ENCODE assay signal across 17 cellular contexts in genomic region chr1:19193004-19193403, GRCh38. TPM values are rescaled to one million over a fixed set of nuclear protein-coding genes. Genes with fewer than 3 reads are reported as not detected.
DNase-seq lines count a peak whose midpoint lies in the region; ATAC-seq, FAIRE-seq and TF ChIP-seq lines count a peak whose summit lies in the region.
"Had no signal": no experiment of that assay in that cellular context is flagged by ENCODE, and none has a peak within 500 bp of the region (broad histone marks: within the 10 kb centered on the region; RNA-seq: fewer than 3 reads in every experiment).

No MANE protein-coding gene starts in this region.

- H3K9ac ChIP-seq in HepG2 (ENCODE audit: insufficient read depth, low read depth, low read length) (no peak overlapping the region), trophoblast cell (ENCODE audit: low read length) (no peak overlapping the region)
- H3K9ac ChIP-seq: BLaER1 had no signal

- H3K27me3 ChIP-seq in HepG2 (ENCODE audit: control insufficient read depth in 1 of 2, insufficient read depth in 2 of 2, low read length in 2 of 2) (no peaks in the 10 kb centered on the region), right lobe of liver (no peaks in the 10 kb centered on the region), trophoblast cell (ENCODE audit: insufficient read depth, low read length) (no peaks in the 10 kb centered on the region)
- H3K27me3 ChIP-seq: BLaER1 had no signal

- H2BK120ac ChIP-seq in trophoblast cell (ENCODE audit: insufficient read depth, low read length, poor library complexity): no peak overlapping the region

- H3K4me2 ChIP-seq in HepG2 (ENCODE audit: low read depth, low read length) (no peak overlapping the region), trophoblast cell (ENCODE audit: low read length) (no peak overlapping the region)
- H3K4me2 ChIP-seq: BLaER1 had no signal

- H2AK5ac ChIP-seq in trophoblast cell (ENCODE audit: low read length): no peak overlapping the region

- H4K91ac ChIP-seq in trophoblast cell (ENCODE audit: low read depth, low read length): no peak overlapping the region

- H3K4me1 ChIP-seq in HepG2 (ENCODE audit: insufficient read depth, low read length) (no peaks in the 10 kb centered on the region), right lobe of liver (peaks cover 0 to 6% (median 0%) of the 10 kb centered on the region in 4 donors), trophoblast cell (ENCODE audit: control insufficient read depth in 1 of 2, insufficient read depth in 2 of 2, low read length in 2 of 2) (no peaks in the 10 kb centered on the region)
- H3K4me1 ChIP-seq: BLaER1 had no signal

- no TSS peak for BruUV-seq in HepG2 (replicated peaks; lab: Mats Ljungman, UMichigan)

- DNase-seq in activated CD4-positive, alpha-beta T cell treated with anti-CD3 and anti-CD28 coated beads for 48 hours: peak; percentile 16
- DNase-seq in activated CD4-positive, alpha-beta T cell treated with anti-CD3 and anti-CD28 coated beads, Interleukin-2, amount 10 ng/mL, durations not matched to agents 7 days and 5 days: no peak
- DNase-seq in HepG2 (ENCODE audit: low spot score) (no peak), right lobe of liver (no peak), dermis blood vessel endothelial cell (peak; percentile 10), trophoblast cell (peak; percentile 8 to 45), A172 (ENCODE audit: low spot score) (no peak)
- DNase-seq: CD8-positive, alpha-beta T cell; DMS 273 treated with DMSO at 0.1 percent for 48 hours; GOT3; H7; HFFc6 had no signal

- H3K4me3 Mint-ChIP-seq in activated CD4-positive, alpha-beta T cell treated with anti-CD3 and anti-CD28 coated beads, Interleukin-2, amount 10 ng/mL, durations not matched to agents 7 days and 5 days: no peak overlapping the region
- H3K4me3 Mint-ChIP-seq: CD8-positive, alpha-beta T cell; HFFc6 had no signal

- POLR2A ChIA-PET in activated CD4-positive, alpha-beta T cell treated with anti-CD3 and anti-CD28 coated beads, Interleukin-2, amount 10 ng/mL, durations not matched to agents 7 days and 5 days (lab: Charles Lee): no interaction called here
- POLR2A ChIA-PET in HepG2 (lab: Yijun Ruan, JAX): no interaction called here

- CTCF ChIA-PET in activated CD4-positive, alpha-beta T cell treated with anti-CD3 and anti-CD28 coated beads, Interleukin-2, amount 10 ng/mL, durations not matched to agents 7 days and 5 days (lab: Charles Lee): interaction anchor here (0.5 to 1.0 kb wide), 2 partner anchors 48 to 232 kb away, joined by 3 read pairs; no protein-coding TSS in a partner anchor
- CTCF ChIA-PET in HepG2 (lab: Yijun Ruan, JAX; ENCODE audit: low intra/inter-chr PET ratio, low total read pairs): no interaction called here

- no peaks in the 10 kb centered on the region for H3K9me3 Mint-ChIP-seq in activated CD4-positive, alpha-beta T cell treated with anti-CD3 and anti-CD28 coated beads, Interleukin-2, amount 10 ng/mL, durations not matched to agents 7 days and 5 days
- H3K9me3 Mint-ChIP-seq: CD8-positive, alpha-beta T cell; HFFc6 had no signal

- H3K4me3 ChIP-seq in HepG2 (replicated peaks in 1 of 3; ENCODE audit: insufficient read depth in 1 of 3, low read depth in 2 of 3, low read length in 3 of 3): no peak overlapping the region
- H3K4me3 ChIP-seq in right lobe of liver: no peak overlapping the region
- no peak overlapping the region for H3K4me3 ChIP-seq in trophoblast cell (ENCODE audit: low read depth, low read length)
- H3K4me3 ChIP-seq: BLaER1 had no signal

- H3K79me1 ChIP-seq in trophoblast cell (ENCODE audit: low read length): no peaks in the 10 kb centered on the region

- no peak overlapping the region for H3K27ac Mint-ChIP-seq in activated CD4-positive, alpha-beta T cell treated with anti-CD3 and anti-CD28 coated beads, Interleukin-2, amount 10 ng/mL, durations not matched to agents 7 days and 5 days
- H3K27ac Mint-ChIP-seq: CD8-positive, alpha-beta T cell; HFFc6 had no signal

- FAIRE-seq in HepG2 (lab: Jason Lieb, UNC): no peak
- FAIRE-seq: G401.6 had no signal

- H2AFZ ChIP-seq in HepG2 (ENCODE audit: low read length) (no peak overlapping the region), trophoblast cell (ENCODE audit: insufficient read depth, low read length, poor library complexity) (no peak overlapping the region)

- no peak overlapping the region for H4K8ac ChIP-seq in trophoblast cell (ENCODE audit: low read depth, low read length)

- no peaks in the 10 kb centered on the region for H3K9me3 ChIP-seq in HepG2 (ENCODE audit: low read length)
- H3K9me3 ChIP-seq in right lobe of liver: no peaks in the 10 kb centered on the region
- no peaks in the 10 kb centered on the region for H3K9me3 ChIP-seq in trophoblast cell (ENCODE audit: insufficient read depth, low read depth, low read length)
- H3K9me3 ChIP-seq: BLaER1 had no signal

- intact Hi-C loops in HepG2 (cut with micrococcal nuclease; ENCODE audit: unreplicated experiment) (no loop called here), right lobe of liver (cut with DNase I) (no loop called here)

- no peaks in the 10 kb centered on the region for H3K79me2 ChIP-seq in HepG2 (ENCODE audit: insufficient read depth, low read length)
- no peaks in the 10 kb centered on the region for H3K79me2 ChIP-seq in trophoblast cell (ENCODE audit: control insufficient read depth, insufficient read depth, low read length, poor library complexity)

- no peaks in the 10 kb centered on the region for H3K4me1 Mint-ChIP-seq in activated CD4-positive, alpha-beta T cell treated with anti-CD3 and anti-CD28 coated beads, Interleukin-2, amount 10 ng/mL, durations not matched to agents 7 days and 5 days

- in situ Hi-C loops in HepG2 (cut with HindIII; ENCODE audit: extremely low pct_ligation_motif_present, low pct_unique_long_range_greater_than_20kb): no loop called here

- H3K27ac ChIP-seq in HepG2 (ENCODE audit: extremely low read length, insufficient read depth, low read length) (no peak overlapping the region), right lobe of liver (no peak overlapping the region), trophoblast cell (ENCODE audit: low read depth, low read length) (no peak overlapping the region)
- H3K27ac ChIP-seq: 22Rv1, BLaER1 had no signal

- no peak overlapping the region for H4K12ac ChIP-seq in trophoblast cell (ENCODE audit: low read depth, low read length)

- H3K18ac ChIP-seq in trophoblast cell (ENCODE audit: low read length): no peak overlapping the region

- no peak overlapping the region for H3K23ac ChIP-seq in trophoblast cell (ENCODE audit: low read length)

- no peak overlapping the region for H3K14ac ChIP-seq in trophoblast cell (ENCODE audit: low read length)

- TF ChIP-seq EP300 in HepG2 (IDR thresholded peaks at IDR 0.05; ENCODE audit: low read depth in 2 of 2, low read length in 2 of 2): no peak
- TF ChIP-seq EP300 in HepG2 (CRISPR knock-in tag; IDR thresholded peaks at IDR 0.05; ENCODE audit: borderline replicate concordance): no peak

- 97% methylated on average over 3 of the region's 3 CpGs for WGBS in HepG2 (ENCODE audit: low lambda C conversion rate)
- 86% methylated on average over 3 of the region's 3 CpGs for WGBS in right lobe of liver (ENCODE audit: insufficient coverage, low coverage, low lambda C conversion rate, missing lambda C conversion rate)
- WGBS in trophoblast cell (ENCODE audit: extremely low coverage, insufficient coverage, insufficient read length): no CpG with 5 or more reads among the region's 3 CpGs

- no peaks in the 10 kb centered on the region for H3K27me3 Mint-ChIP-seq in activated CD4-positive, alpha-beta T cell treated with anti-CD3 and anti-CD28 coated beads, Interleukin-2, amount 10 ng/mL, durations not matched to agents 7 days and 5 days

- no peak overlapping the region for H2BK12ac ChIP-seq in trophoblast cell (ENCODE audit: low read length)

- TF ChIP-seq RAD21 in HepG2 (CRISPR knock-in tag; IDR thresholded peaks at IDR 0.05): no peak

- ATAC-seq in HepG2 (no peak), right lobe of liver (no peak), HG03135 (IDR thresholded peaks at IDR 0.05; ENCODE audit: unreplicated experiment) (no peak)
- ATAC-seq: CD8-positive, alpha-beta T cell; HCT116 had no signal

- TF ChIP-seq CTCF in HepG2 (CRISPR knock-in tag; IDR thresholded peaks at IDR 0.05): no peak
- no peak for TF ChIP-seq CTCF in right lobe of liver (IDR thresholded peaks at IDR 0.05)

- H3K36me3 ChIP-seq in HepG2 (replicated peaks in 1 of 2; ENCODE audit: control insufficient read depth in 1 of 2, insufficient read depth in 2 of 2, low read length in 2 of 2): peaks cover 32 to 85% of the 10 kb centered on the region in 2 experiments
- peaks cover 27 to 61% (median 40%) of the 10 kb centered on the region in 4 donors for H3K36me3 ChIP-seq in right lobe of liver
- peaks cover 20 to 49% of the 10 kb centered on the region in 2 experiments for H3K36me3 ChIP-seq in trophoblast cell (ENCODE audit: control insufficient read depth in 1 of 2, insufficient read depth in 2 of 2, low read length in 2 of 2)

- no peaks in the 10 kb centered on the region for H4K20me1 ChIP-seq in HepG2 (ENCODE audit: insufficient read depth, low read length)

- no peak overlapping the region for H2BK5ac ChIP-seq in trophoblast cell (ENCODE audit: low read depth, low read length, poor library complexity)

- H3K4ac ChIP-seq in trophoblast cell (ENCODE audit: low read depth, low read length): no peak overlapping the region

- TF ChIP-seq POLR2A in HepG2 (IDR thresholded peaks at IDR 0.05; ENCODE audit: insufficient read depth in 1 of 2, low read depth in 2 of 2, low read length in 2 of 2) (no peak), right lobe of liver (IDR thresholded peaks at IDR 0.05) (no peak)

- H3K36me3 Mint-ChIP-seq in activated CD4-positive, alpha-beta T cell treated with anti-CD3 and anti-CD28 coated beads, Interleukin-2, amount 10 ng/mL, durations not matched to agents 7 days and 5 days (ENCODE audit: low read depth): peaks cover 71% of the 10 kb centered on the region

RNA-seq across cellular contexts. Expression of gene UBR4, which starts 17.1 kb away (rescaled TPM):
- 100 to 1,000 TPM; 116 to 125 TPM for total RNA-seq in activated CD4-positive, alpha-beta T cell treated with anti-CD3 and anti-CD28 coated beads, Interleukin-2, amount 10 ng/mL, durations not matched to agents 7 days and 5 days
- total RNA-seq in HepG2 (2016; rRNA removed; fragmentation: Illumina TruSeq; extraction: Trizol) (59.1 and 66.2 TPM in 2 replicates), right lobe of liver (100 to 1,000 TPM in 2 of 6 experiments, 10 to 100 TPM in 4; 73.0 to 132 (median 90.1) TPM), dermis blood vessel endothelial cell (95.1 and 172 TPM in 2 replicates)
- total RNA-seq in HepG2 (2016; cell fraction: cytosol; rRNA removed; fragmentation: Illumina TruSeq; extraction: Trizol; ENCODE audit: low read depth): 17.7 and 18.4 TPM in 2 replicates
- total RNA-seq in HepG2 (2016; cell fraction: insoluble cytoplasmic fraction; rRNA removed; fragmentation: Illumina TruSeq; extraction: Trizol): 53.6 and 64.6 TPM in 2 replicates
- 19.8 and 23.1 TPM in 2 replicates for total RNA-seq in HepG2 (2016; cell fraction: membrane; rRNA removed; fragmentation: Illumina TruSeq; extraction: Trizol)
- 105 and 127 TPM in 2 replicates for total RNA-seq in HepG2 (2016; cell fraction: nucleus; rRNA removed; fragmentation: Illumina TruSeq; extraction: Trizol)
- 106 and 137 TPM in 2 replicates for polyA plus RNA-seq in HepG2 (2011; rRNA removed)
- 67.5 and 69.8 TPM in 2 replicates for polyA plus RNA-seq in HepG2 (2011; cell fraction: cytosol; rRNA removed)
- polyA plus RNA-seq in HepG2 (2011; cell fraction: nucleus; rRNA removed): 915 and 1,017 TPM in 2 replicates
- 113 and 180 TPM in 2 replicates for polyA plus RNA-seq in HepG2 (2012)
- 6.1 and 6.6 TPM in 2 replicates for polyA plus RNA-seq in HepG2 (2016; cell fraction: cytosol; fragmentation: Illumina TruSeq; extraction: Trizol; ENCODE audit: low read depth)
- polyA plus RNA-seq in HepG2 (2016; cell fraction: insoluble cytoplasmic fraction; fragmentation: Illumina TruSeq; extraction: Trizol; ENCODE audit: low read depth): 42.9 and 62.8 TPM in 2 replicates
- polyA plus RNA-seq in HepG2 (2016; cell fraction: membrane; fragmentation: Illumina TruSeq; extraction: Trizol; ENCODE audit: low read depth): 9.9 and 10.5 TPM in 2 replicates
- polyA plus RNA-seq in HepG2 (2016; cell fraction: nucleus; fragmentation: Illumina TruSeq; extraction: Trizol; ENCODE audit: insufficient read depth, low read depth): 262 and 285 TPM in 2 replicates
- polyA minus RNA-seq in HepG2 (2011; rRNA and poly(A)+ RNA removed; ENCODE audit: low replicate concordance): 142 and 234 TPM in 2 replicates
- 82.8 and 97.7 TPM in 2 replicates for polyA minus RNA-seq in HepG2 (2011; cell fraction: cytosol; rRNA and poly(A)+ RNA removed)
- 335 and 414 TPM in 2 replicates for polyA minus RNA-seq in HepG2 (2011; cell fraction: nucleus; rRNA and poly(A)+ RNA removed)
- 41.6 and 42.4 TPM in 2 replicates for polyA plus RNA-seq in trophoblast cell (2013)
- 52.4 and 66.5 TPM in 2 replicates for total RNA-seq in A172 (2014; rRNA removed; shearing (Covaris generic))

RNA-seq across cellular contexts. Expression of gene EMC1, which starts 58.3 kb away (rescaled TPM):
- total RNA-seq in activated CD4-positive, alpha-beta T cell treated with anti-CD3 and anti-CD28 coated beads, Interleukin-2, amount 10 ng/mL, durations not matched to agents 7 days and 5 days: 10 to 100 TPM; 36.4 to 37.0 TPM
- total RNA-seq in HepG2 (2016; rRNA removed; fragmentation: Illumina TruSeq; extraction: Trizol) (22.1 and 61.3 TPM in 2 replicates), right lobe of liver (10 to 100 TPM; 18.6 to 32.7 (median 25.3) TPM), dermis blood vessel endothelial cell (51.6 and 83.9 TPM in 2 replicates)
- total RNA-seq in HepG2 (2016; cell fraction: cytosol; rRNA removed; fragmentation: Illumina TruSeq; extraction: Trizol; ENCODE audit: low read depth): 10.9 and 11.1 TPM in 2 replicates
- 19.7 and 63.8 TPM in 2 replicates for total RNA-seq in HepG2 (2016; cell fraction: insoluble cytoplasmic fraction; rRNA removed; fragmentation: Illumina TruSeq; extraction: Trizol)
- total RNA-seq in HepG2 (2016; cell fraction: membrane; rRNA removed; fragmentation: Illumina TruSeq; extraction: Trizol): 9.9 and 11.1 TPM in 2 replicates
- total RNA-seq in HepG2 (2016; cell fraction: nucleus; rRNA removed; fragmentation: Illumina TruSeq; extraction: Trizol): 63.2 and 69.4 TPM in 2 replicates
- 38.0 and 41.8 TPM in 2 replicates for polyA plus RNA-seq in HepG2 (2011; rRNA removed)
- polyA plus RNA-seq in HepG2 (2011; cell fraction: cytosol; rRNA removed): 25.5 and 33.1 TPM in 2 replicates
- 95.2 and 109 TPM in 2 replicates for polyA plus RNA-seq in HepG2 (2011; cell fraction: nucleus; rRNA removed)
- 43.3 and 52.6 TPM in 2 replicates for polyA plus RNA-seq in HepG2 (2012)
- polyA plus RNA-seq in HepG2 (2016; cell fraction: cytosol; fragmentation: Illumina TruSeq; extraction: Trizol; ENCODE audit: low read depth): 2.6 and 3.2 TPM in 2 replicates
- 16.4 and 18.7 TPM in 2 replicates for polyA plus RNA-seq in HepG2 (2016; cell fraction: insoluble cytoplasmic fraction; fragmentation: Illumina TruSeq; extraction: Trizol; ENCODE audit: low read depth)
- 3.9 and 5.8 TPM in 2 replicates for polyA plus RNA-seq in HepG2 (2016; cell fraction: membrane; fragmentation: Illumina TruSeq; extraction: Trizol; ENCODE audit: low read depth)
- 85.8 and 96.2 TPM in 2 replicates for polyA plus RNA-seq in HepG2 (2016; cell fraction: nucleus; fragmentation: Illumina TruSeq; extraction: Trizol; ENCODE audit: insufficient read depth, low read depth)
- polyA minus RNA-seq in HepG2 (2011; rRNA and poly(A)+ RNA removed; ENCODE audit: low replicate concordance): 58.6 and 79.4 TPM in 2 replicates
- 32.4 and 33.9 TPM in 2 replicates for polyA minus RNA-seq in HepG2 (2011; cell fraction: cytosol; rRNA and poly(A)+ RNA removed)
- 40.7 and 45.0 TPM in 2 replicates for polyA minus RNA-seq in HepG2 (2011; cell fraction: nucleus; rRNA and poly(A)+ RNA removed)
- 43.1 and 47.2 TPM in 2 replicates for polyA plus RNA-seq in trophoblast cell (2013)
- total RNA-seq in A172 (2014; rRNA removed; shearing (Covaris generic)): 31.9 and 35.8 TPM in 2 replicates

RNA-seq across cellular contexts. Expression of gene MRTO4, which starts 58.6 kb away (rescaled TPM):
- total RNA-seq in activated CD4-positive, alpha-beta T cell treated with anti-CD3 and anti-CD28 coated beads, Interleukin-2, amount 10 ng/mL, durations not matched to agents 7 days and 5 days: 10 to 100 TPM; 27.2 to 32.5 TPM
- total RNA-seq in HepG2 (2016; rRNA removed; fragmentation: Illumina TruSeq; extraction: Trizol) (59.2 and 63.3 TPM in 2 replicates), right lobe of liver (10 to 100 TPM in 2 of 6 experiments, 1 to 10 TPM in 4; 7.0 to 17.3 (median 8.2) TPM), dermis blood vessel endothelial cell (23.5 and 29.7 TPM in 2 replicates)
- total RNA-seq in HepG2 (2016; cell fraction: cytosol; rRNA removed; fragmentation: Illumina TruSeq; extraction: Trizol; ENCODE audit: low read depth): 13.9 and 15.0 TPM in 2 replicates
- total RNA-seq in HepG2 (2016; cell fraction: insoluble cytoplasmic fraction; rRNA removed; fragmentation: Illumina TruSeq; extraction: Trizol): 60.4 and 64.9 TPM in 2 replicates
- 28.3 and 30.7 TPM in 2 replicates for total RNA-seq in HepG2 (2016; cell fraction: membrane; rRNA removed; fragmentation: Illumina TruSeq; extraction: Trizol)
- total RNA-seq in HepG2 (2016; cell fraction: nucleus; rRNA removed; fragmentation: Illumina TruSeq; extraction: Trizol): 33.6 and 42.6 TPM in 2 replicates
- polyA plus RNA-seq in HepG2 (2011; rRNA removed): 26.9 and 28.1 TPM in 2 replicates
- 30.3 and 30.6 TPM in 2 replicates for polyA plus RNA-seq in HepG2 (2011; cell fraction: cytosol; rRNA removed)
- 14.7 TPM in 2 replicates for polyA plus RNA-seq in HepG2 (2011; cell fraction: nucleus; rRNA removed)
- polyA plus RNA-seq in HepG2 (2012): 25.4 and 26.7 TPM in 2 replicates
- polyA plus RNA-seq in HepG2 (2016; cell fraction: cytosol; fragmentation: Illumina TruSeq; extraction: Trizol; ENCODE audit: low read depth): 13.0 and 14.1 TPM in 2 replicates
- polyA plus RNA-seq in HepG2 (2016; cell fraction: insoluble cytoplasmic fraction; fragmentation: Illumina TruSeq; extraction: Trizol; ENCODE audit: low read depth): 66.0 and 67.8 TPM in 2 replicates
- 18.8 and 20.4 TPM in 2 replicates for polyA plus RNA-seq in HepG2 (2016; cell fraction: membrane; fragmentation: Illumina TruSeq; extraction: Trizol; ENCODE audit: low read depth)
- 58.4 and 65.8 TPM in 2 replicates for polyA plus RNA-seq in HepG2 (2016; cell fraction: nucleus; fragmentation: Illumina TruSeq; extraction: Trizol; ENCODE audit: insufficient read depth, low read depth)
- 24.1 and 67.1 TPM in 2 replicates for polyA minus RNA-seq in HepG2 (2011; rRNA and poly(A)+ RNA removed; ENCODE audit: low replicate concordance)
- polyA minus RNA-seq in HepG2 (2011; cell fraction: cytosol; rRNA and poly(A)+ RNA removed): 7.8 TPM in 2 replicates
- polyA minus RNA-seq in HepG2 (2011; cell fraction: nucleus; rRNA and poly(A)+ RNA removed): 16.9 and 21.1 TPM in 2 replicates
- polyA plus RNA-seq in trophoblast cell (2013): 19.2 and 20.3 TPM in 2 replicates
- total RNA-seq in A172 (2014; rRNA removed; shearing (Covaris generic)): 44.6 and 51.9 TPM in 2 replicates

Comparison
In these comparisons a context has a peak if more than half of its experiments do, and no peak if none do; other contexts are left out.
1. DNase-seq: peak in activated CD4-positive, alpha-beta T cell treated with anti-CD3 and anti-CD28 coated beads for 48 hours (single experiment), dermis blood vessel endothelial cell (single experiment) and trophoblast cell (2 of 2); none in activated CD4-positive, alpha-beta T cell treated with anti-CD3 and anti-CD28 coated beads, Interleukin-2, amount 10 ng/mL, durations not matched to agents 7 days and 5 days (single experiment), HepG2 (single experiment), right lobe of liver (0 of 3) and A172 (single experiment).